ENCODE assay signal across 13 cellular contexts in genomic region chr20:17943343-17943742, GRCh38. TPM values are rescaled to one million over a fixed set of nuclear protein-coding genes. Genes with fewer than 3 reads are reported as not detected.
A peak's percentile ranks its signal among the peaks of the same experiment; 100 is the strongest.
DNase-seq lines count a peak whose midpoint lies in the region; ATAC-seq and TF ChIP-seq lines count a peak whose summit lies in the region.
"Had no signal": no experiment of that assay in that cellular context is flagged by ENCODE, and none has a peak within 500 bp of the region (broad histone marks: within the 10 kb centered on the region; RNA-seq: fewer than 3 reads in every experiment).

No MANE protein-coding gene starts in this region.

- H3K27ac ChIP-seq in OCI-LY7 (ENCODE audit: low read depth, low read length, poor library complexity, severe bottlenecking) (peak overlapping the region; percentile 65), gastroesophageal sphincter (no peak overlapping the region)
- H3K27ac ChIP-seq: hepatocyte, testis had no signal

- H4K20me1 ChIP-seq in OCI-LY7 (ENCODE audit: insufficient read depth, low read length), result peaks cover 67% of the 10 kb centered on the region

- H2AFZ ChIP-seq in OCI-LY7 (ENCODE audit: low read length), result no peak overlapping the region
- H2AFZ ChIP-seq: hepatocyte had no signal

- H3K9me3 ChIP-seq in OCI-LY7 (ENCODE audit: low read length) (no peaks in the 10 kb centered on the region), gastroesophageal sphincter (no peaks in the 10 kb centered on the region)
- H3K9me3 ChIP-seq: testis had no signal

- H3K9me2 ChIP-seq in OCI-LY7 (ENCODE audit: insufficient read depth, low read length), result no peaks in the 10 kb centered on the region

- TF ChIP-seq POLR2A in gastroesophageal sphincter (IDR thresholded peaks at IDR 0.05), result no peak

- H3K79me2 ChIP-seq in OCI-LY7 (ENCODE audit: insufficient read depth, low read depth, low read length), result peaks cover 45% of the 10 kb centered on the region; the same call in 1 of the 2 replicates

- peak overlapping the region; percentile 23 for H3K4me3 ChIP-seq in OCI-LY7 (ENCODE audit: low read depth, low read length, poor library complexity, severe bottlenecking)
- no peak overlapping the region for H3K4me3 ChIP-seq in gastroesophageal sphincter
- H3K4me3 ChIP-seq: hepatocyte, testis had no signal

- DNase-seq in OCI-LY7 (ENCODE audit: low spot score), result peak; percentile 73
- no peak for DNase-seq in DMS 273 treated with DMSO at 0.1 percent for 48 hours (lab: John Stamatoyannopoulos, UW)
- DNase-seq in activated CD8-positive, alpha-beta memory T cell treated with anti-CD3 and anti-CD28 coated beads for 24 hours, result no peak
- DNase-seq in posterior cingulate gyrus, result no peak
- DNase-seq: activated CD8-positive, alpha-beta memory T cell treated with anti-CD3 and anti-CD28 coated beads, Interleukin-2, amount 50 U/mL, for 48 hours; H7; NCI-H2029 treated with DMSO at 0.1 percent for 48 hours; testis had no signal

- ATAC-seq in GM18511 (IDR thresholded peaks at IDR 0.05; ENCODE audit: unreplicated experiment) (peak; percentile 73), GM21360 (IDR thresholded peaks at IDR 0.05; ENCODE audit: unreplicated experiment) (peak; percentile 50), HG03060 (IDR thresholded peaks at IDR 0.05; ENCODE audit: low read depth, unreplicated experiment) (peak; percentile 54), gastroesophageal sphincter (no peak)

- peaks cover 94% of the 10 kb centered on the region for H3K4me1 ChIP-seq in OCI-LY7 (ENCODE audit: insufficient read depth, low read length, poor library complexity, severe bottlenecking)
- H3K4me1 ChIP-seq in gastroesophageal sphincter, result peaks cover 2 to 28% (median 11%) of the 10 kb centered on the region in 3 donors

- CTCF ChIA-PET in OCI-LY7 (lab: Charles Lee; ENCODE audit: unreplicated experiment), result no interaction called here

- no peak for TF ChIP-seq CTCF in OCI-LY7 (conservative IDR thresholded peaks at IDR 0.05; ENCODE audit: low read length)
- no peak for TF ChIP-seq CTCF in gastroesophageal sphincter (IDR thresholded peaks at IDR 0.05)

- peak overlapping the region; percentile 66 for H3K4me2 ChIP-seq in OCI-LY7 (ENCODE audit: low read length)
- H3K4me2 ChIP-seq: hepatocyte had no signal

- WGBS in gastroesophageal sphincter (ENCODE audit: low coverage in 1 of 2), 2 donors, result 33 to 56% methylated on average over 3 of the region's 3 CpGs

- no peak for TF ChIP-seq EP300 in gastroesophageal sphincter (IDR thresholded peaks at IDR 0.05)

- no TSS peak for BruUV-seq in OCI-LY7 (replicated peaks; lab: Mats Ljungman, UMichigan)

- H3K36me3 ChIP-seq in OCI-LY7 (ENCODE audit: insufficient read depth, low read length) (peaks cover 87% of the 10 kb centered on the region), gastroesophageal sphincter (peaks cover 2 to 81% of the 10 kb centered on the region in 2 donors)

- POLR2A ChIA-PET in OCI-LY7 (lab: Charles Lee), result interaction anchor here (0.8 to 3.6 kb wide), 4 partner anchors 13 to 27 kb away, joined by 4 to 16 read pairs (median 8); partner anchors contain the start of genes MGME1 and SNX5

- intact Hi-C loops in OCI-LY7 (cut with micrococcal nuclease; ENCODE audit: unreplicated experiment) (loop anchor here (5.0 kb wide), 1 partner anchor 86 kb away; no protein-coding TSS in a partner anchor), posterior cingulate gyrus (cut with DNase I) (no loop called here)

- H3K27me3 ChIP-seq in gastroesophageal sphincter, result no peaks in the 10 kb centered on the region
- H3K27me3 ChIP-seq: hepatocyte, testis had no signal

RNA-seq across cellular contexts. Expression of gene SNX5, which starts 25.3 kb away (rescaled TPM):
- 183 and 204 TPM in 2 replicates for total RNA-seq in OCI-LY7 (2014; rRNA removed; shearing (Covaris generic))
- total RNA-seq in OCI-LY7 (2022) (263 and 274 TPM in 2 replicates), gastroesophageal sphincter (10 to 100 TPM; 47.5 to 90.9 (median 70.2) TPM)

RNA-seq across cellular contexts. Expression of gene MGME1, which starts 25.5 kb away (rescaled TPM):
- 46.6 and 47.8 TPM in 2 replicates for total RNA-seq in OCI-LY7 (2014; rRNA removed; shearing (Covaris generic))
- 75.6 and 80.1 TPM in 2 replicates for total RNA-seq in OCI-LY7 (2022)
- 10 to 100 TPM in 2 of 4 donors, 1 to 10 TPM in 2; 6.3 to 13.5 (median 9.9) TPM for total RNA-seq in gastroesophageal sphincter
